Comparison of ENCODE assay signal across 34 cellular contexts in genomic region chr10:21961847-21962246, GRCh38. TPM values are rescaled to one million over a fixed set of nuclear protein-coding genes. Genes with fewer than 3 reads are reported as not detected.
DNase-seq lines count a peak whose midpoint lies in the region; ATAC-seq lines count a peak whose summit lies in the region.
"Had no signal": no experiment of that assay in that cellular context is flagged by ENCODE, and none has a peak within 500 bp of the region (broad histone marks: within the 10 kb centered on the region; RNA-seq: fewer than 3 reads in every experiment).

No MANE protein-coding gene starts in this region.

- no peak overlapping the region for H2AK5ac ChIP-seq in mesendoderm (ENCODE audit: low read length)

- no peak overlapping the region for H3K18ac ChIP-seq in mesendoderm (ENCODE audit: low read length)

- no peak overlapping the region for H3K56ac ChIP-seq in mesendoderm (ENCODE audit: low read length)

- DNase-seq in HT1080 (ENCODE audit: low read depth) (peak; percentile 10), NCI-H226 (peak; percentile 86), amniotic epithelial cell (ENCODE audit: low read depth) (peak; percentile 57), mesendoderm (peak; percentile 58), cerebellar nuclear complex (lab: John Stamatoyannopoulos, UW) (no peak), NCI-H2196 (lab: John Stamatoyannopoulos, UW; ENCODE audit: unreplicated experiment) (no peak)
- DNase-seq: activated B cell treated with CpG ODN at 0.5 μM for 24 hours; activated CD4-positive, alpha-beta T cell treated with anti-CD3 and anti-CD28 coated beads, Interleukin-2, amount 50 U/mL, for 1 hour; anterior cingulate cortex; Caco-2; colonic mucosa; DMS79; effector memory CD4-positive, alpha-beta T cell; foreskin melanocyte; GDM1; HCEC 1CT; heart right ventricle; Kasumi-1; left cardiac atrium; mammary epithelial cell; NCI-H1092; NCI-H1930; NCI-H345; NCI-H774; right cardiac atrium; stimulated activated CD4-positive, alpha-beta T cell treated with anti-CD3 and anti-CD28 coated beads, Interleukin-2, amount 100 ng/mL, for 48 hours; transverse colon had no signal

- no peaks in the 10 kb centered on the region for H3K27me3 ChIP-seq in mesendoderm (ENCODE audit: insufficient read depth, low read length, poor library complexity)
- H3K27me3 ChIP-seq: BLaER1 treated with 17β-estradiol and CSF1 and Interleukin-3, amounts not matched to agents 10 nM and 100 nM; colonic mucosa; heart right ventricle; neural progenitor cell; transverse colon had no signal

- H3K79me1 ChIP-seq in mesendoderm (ENCODE audit: low read length) = no peaks in the 10 kb centered on the region

- no peaks in the 10 kb centered on the region for H3K4me1 ChIP-seq in mesendoderm (ENCODE audit: control insufficient read depth, low read depth, low read length)
- H3K4me1 ChIP-seq: colonic mucosa, heart right ventricle, neural progenitor cell, parathyroid adenoma, transverse colon had no signal

- no peak overlapping the region for H3K4me2 ChIP-seq in mesendoderm (ENCODE audit: low read length)
- H3K4me2 ChIP-seq: BLaER1 treated with 17β-estradiol and CSF1 and Interleukin-3, amounts not matched to agents 10 nM and 100 nM; neural progenitor cell had no signal

- H2BK5ac ChIP-seq in mesendoderm (ENCODE audit: low read length) = no peak overlapping the region

- H3K36me3 ChIP-seq in mesendoderm (ENCODE audit: control insufficient read depth, insufficient read depth, low read length) = no peaks in the 10 kb centered on the region
- H3K36me3 ChIP-seq: BLaER1 treated with 17β-estradiol and CSF1 and Interleukin-3, amounts not matched to agents 10 nM and 100 nM; colonic mucosa; heart right ventricle; neural progenitor cell; transverse colon had no signal

- no peak overlapping the region for H3K9ac ChIP-seq in mesendoderm (ENCODE audit: low read length)
- H3K9ac ChIP-seq: BLaER1 treated with 17β-estradiol and CSF1 and Interleukin-3, amounts not matched to agents 10 nM and 100 nM; neural progenitor cell; parathyroid adenoma had no signal

- H3K23ac ChIP-seq in mesendoderm (ENCODE audit: low read length) = no peak overlapping the region

- no peak overlapping the region for H4K5ac ChIP-seq in mesendoderm (ENCODE audit: low read length)

- ATAC-seq in HG02642 (IDR thresholded peaks at IDR 0.05; ENCODE audit: poor library complexity, unreplicated experiment) = no peak
- ATAC-seq: activated naive CD4-positive, alpha-beta T cell treated with anti-CD3 and anti-CD28 coated beads, Interleukin-2, amount 50 U/mL, for 72 hours; esophagus mucosa; heart right ventricle; left cardiac atrium; Right ventricle myocardium inferior had no signal

- H3K79me2 ChIP-seq in mesendoderm (ENCODE audit: control insufficient read depth, insufficient read depth, low read length) = no peaks in the 10 kb centered on the region

- no peak overlapping the region for H3K27ac ChIP-seq in mesendoderm (ENCODE audit: low read depth, low read length)
- H3K27ac ChIP-seq: BLaER1 treated with 17β-estradiol and CSF1 and Interleukin-3, amounts not matched to agents 10 nM and 100 nM; colonic mucosa; heart right ventricle; neural progenitor cell; parathyroid adenoma; transverse colon had no signal

- no peak overlapping the region for H3K4ac ChIP-seq in mesendoderm (ENCODE audit: low read depth, low read length)

- H3K4me3 ChIP-seq in mesendoderm (ENCODE audit: low read length) = no peak overlapping the region
- H3K4me3 ChIP-seq: BLaER1 treated with 17β-estradiol and CSF1 and Interleukin-3, amounts not matched to agents 10 nM and 100 nM; colonic mucosa; heart right ventricle; neural progenitor cell; transverse colon had no signal

- no peak overlapping the region for H2BK120ac ChIP-seq in mesendoderm (ENCODE audit: low read depth, low read length)

- no peak overlapping the region for H2BK15ac ChIP-seq in mesendoderm (replicated peaks; ENCODE audit: low read depth)

- H4K8ac ChIP-seq in mesendoderm (ENCODE audit: low read depth, low read length) = no peak overlapping the region

RNA-seq across cellular contexts. Expression of gene DNAJC1, which starts 41.7 kb away (rescaled TPM):
- total RNA-seq in HT1080 (2014; rRNA removed; shearing (Covaris generic)) = 21.8 and 23.0 TPM in 2 replicates
- polyA plus RNA-seq in HT1080 (2015; cell fraction: cytosol; rRNA removed) = 28.7 and 37.9 TPM in 2 replicates
- 32.9 and 59.8 TPM in 2 replicates for polyA plus RNA-seq in HT1080 (2015; cell fraction: nucleus; rRNA removed)
- polyA plus RNA-seq in mesendoderm (2013, experiment 1 of 2) = 21.8 TPM
- polyA plus RNA-seq in mesendoderm (2013, experiment 2 of 2) = 21.5 TPM

Comparison
In these comparisons a context has a peak if more than half of its experiments do, and no peak if none do; other contexts are left out.
1. DNase-seq: peak in HT1080 (single experiment), NCI-H226 (single experiment), amniotic epithelial cell (single experiment) and mesendoderm (single experiment); none in cerebellar nuclear complex (0 of 2) and NCI-H2196 (single experiment).